Comparison of ENCODE assay signal across 9 cellular contexts in genomic region chr2:219362524-219363164, GRCh38.
DNase-seq lines count a peak whose midpoint lies in the region; ATAC-seq and TF ChIP-seq lines count a peak whose summit lies in the region.
"Had no signal": no experiment of that assay in that cellular context is flagged by ENCODE, and none has a peak within 500 bp of the region (broad histone marks: within the 10 kb centered on the region; RNA-seq: fewer than 3 reads in every experiment).

No MANE protein-coding gene starts in this region.

- intact Hi-C loops in posterior cingulate gyrus (cut with DNase I): no loop called here

- peak; percentile 88 for DNase-seq in NCI-H2171 (lab: John Stamatoyannopoulos, UW)
- DNase-seq in choroid plexus epithelial cell (ENCODE audit: low read depth): peak; percentile 96
- DNase-seq in posterior cingulate gyrus: peak in 7 of 10 donors; percentile 53 to 90 (median 57)
- DNase-seq in stimulated activated CD4-positive, alpha-beta T cell treated with anti-CD3 and anti-CD28 coated beads, Interleukin-4, amount 100 ng/mL, for 1 hour: no peak
- no peak for DNase-seq in NCI-H510A (lab: John Stamatoyannopoulos, UW)
- DNase-seq: activated B cell treated with CpG ODN at 0.5 μM for 24 hours, naive B cell had no signal

- no peak for TF ChIP-seq CTCF in choroid plexus epithelial cell (conservative IDR thresholded peaks at IDR 0.05; ENCODE audit: low read depth, low read length)

- peak; percentile 95 for ATAC-seq in GM18868 (IDR thresholded peaks at IDR 0.05; ENCODE audit: unreplicated experiment)
- peak; percentile 71 for ATAC-seq in HG02840 (IDR thresholded peaks at IDR 0.05; ENCODE audit: low FRiP score, unreplicated experiment)

- no peak overlapping the region for H3K4me3 ChIP-seq in choroid plexus epithelial cell (ENCODE audit: low read depth, low read length)

Comparison
In these comparisons a context has a peak if more than half of its experiments do, and no peak if none do; other contexts are left out.
1. DNase-seq: peak in NCI-H2171 (single experiment), choroid plexus epithelial cell (single experiment) and posterior cingulate gyrus (7 of 10); none in stimulated activated CD4-positive, alpha-beta T cell treated with anti-CD3 and anti-CD28 coated beads, Interleukin-4, amount 100 ng/mL, for 1 hour (single experiment) and NCI-H510A (single experiment).